Comparison of ENCODE assay signal across 8 cellular contexts in genomic region chr1:77682442-77683141, GRCh38. TPM values are rescaled to one million over a fixed set of nuclear protein-coding genes. Genes with fewer than 3 reads are reported as not detected.
DNase-seq lines count a peak whose midpoint lies in the region; ATAC-seq and TF ChIP-seq lines count a peak whose summit lies in the region.

ZZZ3 (minus strand) TSS chr1:77682658; CDS start chr1:77633354, 49,304 bp downstream.

- intact Hi-C loops in activated T-helper 2 cell treated with anti-CD3 and anti-CD28 coated beads, Interferon-gamma antibody, Interleukin-2, Interleukin-4, amounts not matched to agents 10 μg/mL and 5 μg/mL and 100 μg/mL, durations not matched to agents 14 hours and 24 hours and 36 hours (cut with micrococcal nuclease) = loop anchor here (1.0 to 5.0 kb wide), 10 partner anchors 13 to 1896 kb away; partner anchors contain the start of genes DNAJB4, FUBP1, MIGA1 and RABGGTB

- DNase-seq in EH (ENCODE audit: low read depth) = peak; percentile 94
- peak; percentile 11 for DNase-seq in GOT3 (lab: John Stamatoyannopoulos, UW)
- peak; percentile 83 for DNase-seq in LNCaP clone FGC (ENCODE audit: low read depth)
- DNase-seq in RWPE1 (ENCODE audit: low spot score) = peak; percentile 91
- DNase-seq in activated T-helper 2 cell treated with anti-CD3 and anti-CD28 coated beads, Interferon-gamma antibody, Interleukin-2, Interleukin-4, amounts not matched to agents 10 μg/mL and 5 μg/mL and 100 μg/mL, durations not matched to agents 14 hours and 24 hours and 36 hours (ENCODE audit: low spot score) = peak; percentile 89
- DNase-seq in fibroblast of peridontal ligament (ENCODE audit: extremely low read depth) = peak; percentile 96
- DNase-seq in natural killer cell treated with Interleukin-12 subunit alpha and Interleukin-12 subunit beta and Interleukin-15 and Interleukin-18, amount 100 ng/mL, for 72 hours (ENCODE audit: low spot score) = peak; percentile 92
- DNase-seq in stimulated activated naive CD8-positive, alpha-beta T cell treated with anti-CD3 and anti-CD28 coated beads, Interleukin-15, Interleukin-2, amounts not matched to agents 100 U/mL and 50 U/mL, for 24 hours = peak; percentile 89

- H3K27me3 Mint-ChIP-seq in activated T-helper 2 cell treated with anti-CD3 and anti-CD28 coated beads, Interferon-gamma antibody, Interleukin-2, Interleukin-4, amounts not matched to agents 10 μg/mL and 5 μg/mL and 100 μg/mL, durations not matched to agents 14 hours and 24 hours and 36 hours (ENCODE audit: low read depth) = no peaks in the 10 kb centered on the region
- H3K27me3 Mint-ChIP-seq in natural killer cell treated with Interleukin-12 subunit alpha and Interleukin-12 subunit beta and Interleukin-15 and Interleukin-18, amount 100 ng/mL, for 72 hours = no peaks in the 10 kb centered on the region

- POLR2A ChIA-PET in RWPE1 (lab: Yijun Ruan, JAX; ENCODE audit: low non-redundant PET) = no interaction called here

- CTCF ChIA-PET in RWPE1 (lab: Yijun Ruan, JAX) = interaction anchor here (0.6 to 0.7 kb wide), 2 partner anchors 233 to 1957 kb away, joined by 3 to 4 read pairs; no protein-coding TSS in a partner anchor

- H3K4me1 Mint-ChIP-seq in activated T-helper 2 cell treated with anti-CD3 and anti-CD28 coated beads, Interferon-gamma antibody, Interleukin-2, Interleukin-4, amounts not matched to agents 10 μg/mL and 5 μg/mL and 100 μg/mL, durations not matched to agents 14 hours and 24 hours and 36 hours (ENCODE audit: low read depth) = peaks cover 25% of the 10 kb centered on the region
- H3K4me1 Mint-ChIP-seq in natural killer cell treated with Interleukin-12 subunit alpha and Interleukin-12 subunit beta and Interleukin-15 and Interleukin-18, amount 100 ng/mL, for 72 hours (ENCODE audit: low read depth in 2 of 2) = peaks cover 27% of the 10 kb centered on the region in 2 donors

- peak within 1 kb of the TSS; percentile 95 for H3K4me3 ChIP-seq in LNCaP clone FGC (ENCODE audit: low read depth, low read length)

- peak within 1 kb of the TSS; percentile 85 for H3K4me3 Mint-ChIP-seq in activated T-helper 2 cell treated with anti-CD3 and anti-CD28 coated beads, Interferon-gamma antibody, Interleukin-2, Interleukin-4, amounts not matched to agents 10 μg/mL and 5 μg/mL and 100 μg/mL, durations not matched to agents 14 hours and 24 hours and 36 hours (ENCODE audit: low read depth)
- peak within 1 kb of the TSS; percentile 92 for H3K4me3 Mint-ChIP-seq in natural killer cell treated with Interleukin-12 subunit alpha and Interleukin-12 subunit beta and Interleukin-15 and Interleukin-18, amount 100 ng/mL, for 72 hours

- peak within 1 kb of the TSS; percentile 91 for H3K27ac Mint-ChIP-seq in activated T-helper 2 cell treated with anti-CD3 and anti-CD28 coated beads, Interferon-gamma antibody, Interleukin-2, Interleukin-4, amounts not matched to agents 10 μg/mL and 5 μg/mL and 100 μg/mL, durations not matched to agents 14 hours and 24 hours and 36 hours
- H3K27ac Mint-ChIP-seq in natural killer cell treated with Interleukin-12 subunit alpha and Interleukin-12 subunit beta and Interleukin-15 and Interleukin-18, amount 100 ng/mL, for 72 hours = peak within 1 kb of the TSS; percentile 87 to 96

- no peaks in the 10 kb centered on the region for H3K9me3 Mint-ChIP-seq in activated T-helper 2 cell treated with anti-CD3 and anti-CD28 coated beads, Interferon-gamma antibody, Interleukin-2, Interleukin-4, amounts not matched to agents 10 μg/mL and 5 μg/mL and 100 μg/mL, durations not matched to agents 14 hours and 24 hours and 36 hours
- H3K9me3 Mint-ChIP-seq in natural killer cell treated with Interleukin-12 subunit alpha and Interleukin-12 subunit beta and Interleukin-15 and Interleukin-18, amount 100 ng/mL, for 72 hours = no peaks in the 10 kb centered on the region

- peaks cover 19% of the 10 kb centered on the region for H3K36me3 Mint-ChIP-seq in activated T-helper 2 cell treated with anti-CD3 and anti-CD28 coated beads, Interferon-gamma antibody, Interleukin-2, Interleukin-4, amounts not matched to agents 10 μg/mL and 5 μg/mL and 100 μg/mL, durations not matched to agents 14 hours and 24 hours and 36 hours (ENCODE audit: low read depth)
- H3K36me3 Mint-ChIP-seq in natural killer cell treated with Interleukin-12 subunit alpha and Interleukin-12 subunit beta and Interleukin-15 and Interleukin-18, amount 100 ng/mL, for 72 hours = no peaks in the 10 kb centered on the region

- peak within 1 kb of the TSS; percentile 96 for H3K27ac ChIP-seq in RWPE1

- ATAC-seq in natural killer cell treated with Interleukin-12 subunit alpha and Interleukin-12 subunit beta and Interleukin-15 and Interleukin-18, amount 100 ng/mL, for 72 hours = peak; percentile 82 to 86
- peak; percentile 75 for ATAC-seq in stimulated activated naive CD8-positive, alpha-beta T cell treated with anti-CD3 and anti-CD28 coated beads, Interleukin-15, Interleukin-2, amounts not matched to agents 100 U/mL and 50 U/mL, for 24 hours

- TF ChIP-seq CTCF in LNCaP clone FGC (IDR thresholded peaks at IDR 0.05; ENCODE audit: control insufficient read depth, extremely low read depth, insufficient read depth) = no peak
- no peak for TF ChIP-seq CTCF in RWPE1 (conservative IDR thresholded peaks at IDR 0.05; ENCODE audit: low read depth)

RNA-seq across cellular contexts. Expression of gene ZZZ3, which starts in this region (rescaled TPM):
- 39.5 and 39.7 TPM in 2 replicates for total RNA-seq in activated T-helper 2 cell treated with anti-CD3 and anti-CD28 coated beads, Interferon-gamma antibody, Interleukin-2, Interleukin-4, amounts not matched to agents 10 μg/mL and 5 μg/mL and 100 μg/mL, durations not matched to agents 14 hours and 24 hours and 36 hours
- total RNA-seq in natural killer cell treated with Interleukin-12 subunit alpha and Interleukin-12 subunit beta and Interleukin-15 and Interleukin-18, amount 100 ng/mL, for 72 hours = 10 to 100 TPM; 40.9 to 61.1 TPM

Comparison
In these comparisons a context has a peak if more than half of its experiments do, and no peak if none do; other contexts are left out.
1. Peak in every context shown above with its lines: DNase-seq, ATAC-seq, H3K4me3 ChIP-seq and H3K27ac ChIP-seq.
2. DNase-seq: peak in every context shown above with its lines; median percentile 96 in fibroblast of peridontal ligament; 94 in EH; 92 in natural killer cell treated with Interleukin-12 subunit alpha and Interleukin-12 subunit beta and Interleukin-15 and Interleukin-18, amount 100 ng/mL, for 72 hours; 91 in RWPE1; 89 in activated T-helper 2 cell treated with anti-CD3 and anti-CD28 coated beads, Interferon-gamma antibody, Interleukin-2, Interleukin-4, amounts not matched to agents 10 μg/mL and 5 μg/mL and 100 μg/mL, durations not matched to agents 14 hours and 24 hours and 36 hours; 89 in stimulated activated naive CD8-positive, alpha-beta T cell treated with anti-CD3 and anti-CD28 coated beads, Interleukin-15, Interleukin-2, amounts not matched to agents 100 U/mL and 50 U/mL, for 24 hours; 83 in LNCaP clone FGC; 11 in GOT3.